1 cellular context compared by ENCODE assay signal in the genomic region with DNA sequence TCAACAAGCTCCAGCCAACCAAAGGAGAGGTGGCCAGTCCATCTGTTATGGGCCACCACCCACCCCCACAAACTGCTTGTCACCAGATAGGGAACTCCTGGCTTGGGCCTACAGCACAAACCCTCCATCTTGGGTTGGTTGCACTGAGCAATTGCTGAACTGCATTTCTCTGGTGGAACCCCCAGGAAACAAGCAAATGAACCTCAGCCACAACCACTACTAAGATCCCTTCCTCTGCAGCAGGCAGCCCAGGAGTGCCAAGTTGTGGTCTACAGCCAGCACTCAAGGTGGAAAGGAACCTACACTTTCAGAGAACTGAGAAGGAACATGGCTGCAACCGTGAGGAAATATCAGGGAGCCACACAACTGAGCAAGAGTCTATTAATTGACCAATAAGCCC.
TF ChIP-seq lines count a peak whose summit lies in the region.

No MANE protein-coding gene starts in this region.

TF ChIP-seq in HEK293T, 16 proteins besides CTCF, POLR2A, EP300 and RAD21:
- TF ChIP-seq FOXK2 (IDR thresholded peaks at IDR 0.05) (no peak), FOXM1 (IDR thresholded peaks at IDR 0.05; ENCODE audit: borderline replicate concordance) (no peak), ELF4 (IDR thresholded peaks at IDR 0.05) (no peak), LEF1 (IDR thresholded peaks at IDR 0.05; ENCODE audit: borderline replicate concordance) (no peak), NFRKB (IDR thresholded peaks at IDR 0.05) (no peak), BHLHE40 (IDR thresholded peaks at IDR 0.05; ENCODE audit: borderline replicate concordance) (no peak)
TF ChIP-seq in HEK293T: peak in this region for 0.
